In the genomic region with DNA sequence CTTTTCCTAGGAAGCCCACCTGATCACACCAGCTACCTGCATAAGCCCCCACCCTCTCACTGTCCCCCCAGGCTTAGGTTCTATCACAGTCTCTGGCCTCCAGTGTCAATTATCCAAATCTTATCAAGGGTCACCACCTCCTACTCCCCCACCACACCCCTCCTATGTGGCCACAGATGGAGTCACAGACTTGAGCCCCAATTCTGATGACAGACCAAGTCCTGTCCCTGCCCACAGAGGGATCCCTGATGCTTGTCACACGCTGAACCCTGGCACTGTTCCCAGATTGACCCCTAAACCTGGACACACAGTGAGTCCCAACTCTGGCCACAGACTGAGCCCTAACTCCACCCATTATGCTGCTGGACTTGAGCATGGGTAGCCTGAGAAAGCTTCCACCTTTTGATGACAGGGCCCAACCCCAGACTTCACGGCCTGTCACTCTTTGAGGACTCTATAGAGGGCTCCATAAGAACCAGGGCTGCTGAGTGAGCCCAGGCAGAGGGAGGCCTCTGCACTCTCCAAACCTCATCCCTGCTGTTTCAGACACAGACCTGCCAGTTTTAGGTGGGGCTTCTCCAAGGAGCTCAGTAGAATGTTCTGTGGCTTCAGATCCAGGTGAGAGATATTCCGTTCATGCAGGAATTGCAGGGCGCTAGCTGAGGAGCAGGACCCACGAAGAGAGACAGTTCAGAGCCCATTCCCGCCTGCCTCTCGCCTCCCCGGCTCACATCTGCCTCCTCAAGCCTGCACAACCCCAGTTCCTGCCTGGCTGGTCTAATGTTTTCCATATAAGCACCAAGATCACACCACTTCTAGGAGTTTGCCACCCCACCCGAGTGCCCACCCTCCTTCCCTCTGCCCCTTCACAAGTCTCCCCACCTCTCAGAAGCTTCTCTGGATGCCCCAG, we compare ENCODE assay signal across 3 cellular contexts.
A peak's percentile ranks its signal among the peaks of the same experiment; 100 is the strongest.
TF ChIP-seq lines count a peak whose summit lies in the region.

No MANE protein-coding gene starts in this region.

TF ChIP-seq in SK-N-SH, 30 proteins besides CTCF, POLR2A, EP300 and RAD21:
- no peak for TF ChIP-seq MXI1 (IDR thresholded peaks at IDR 0.05; ENCODE audit: low read depth, low read length)
- no peak for TF ChIP-seq GABPA (IDR thresholded peaks at IDR 0.05; ENCODE audit: low read depth)
- no peak for TF ChIP-seq CHD2 (IDR thresholded peaks at IDR 0.05; ENCODE audit: low read length, partially characterized antibody)
- no peak for TF ChIP-seq RFX5 (IDR thresholded peaks at IDR 0.05; ENCODE audit: low read length)
- TF ChIP-seq TAF1 (IDR thresholded peaks at IDR 0.05; ENCODE audit: borderline replicate concordance, low read depth, low read length): no peak
- TF ChIP-seq SMC3 (IDR thresholded peaks at IDR 0.05; ENCODE audit: low read depth, low read length): no peak
- TF ChIP-seq EZH2phosphoT487 (IDR thresholded peaks at IDR 0.05; ENCODE audit: borderline replicate concordance, low read depth): no peak
- no peak for TF ChIP-seq NFIC (IDR thresholded peaks at IDR 0.05; ENCODE audit: borderline replicate concordance)
- no peak for TF ChIP-seq JUND (IDR thresholded peaks at IDR 0.05)
- TF ChIP-seq, protein P1, sequence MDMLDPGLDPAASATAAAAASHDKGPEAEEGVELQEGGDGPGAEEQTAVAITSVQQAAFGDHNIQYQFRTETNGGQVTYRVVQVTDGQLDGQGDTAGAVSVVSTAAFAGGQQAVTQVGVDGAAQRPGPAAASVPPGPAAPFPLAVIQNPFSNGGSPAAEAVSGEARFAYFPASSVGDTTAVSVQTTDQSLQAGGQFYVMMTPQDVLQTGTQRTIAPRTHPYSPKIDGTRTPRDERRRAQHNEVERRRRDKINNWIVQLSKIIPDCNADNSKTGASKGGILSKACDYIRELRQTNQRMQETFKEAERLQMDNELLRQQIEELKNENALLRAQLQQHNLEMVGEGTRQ (IDR thresholded peaks at IDR 0.05; ENCODE audit: borderline replicate concordance, low read depth, low read length): no peak
- no peak for TF ChIP-seq TCF12 (IDR thresholded peaks at IDR 0.05)
- TF ChIP-seq FOSL2 (IDR thresholded peaks at IDR 0.05; ENCODE audit: borderline replicate concordance, low read depth): no peak
- no peak for TF ChIP-seq RXRA (IDR thresholded peaks at IDR 0.05; ENCODE audit: borderline replicate concordance, low read depth)
- TF ChIP-seq, protein P2, sequence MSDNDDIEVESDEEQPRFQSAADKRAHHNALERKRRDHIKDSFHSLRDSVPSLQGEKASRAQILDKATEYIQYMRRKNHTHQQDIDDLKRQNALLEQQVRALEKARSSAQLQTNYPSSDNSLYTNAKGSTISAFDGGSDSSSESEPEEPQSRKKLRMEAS (IDR thresholded peaks at IDR 0.05; ENCODE audit: low read depth): no peak

TF ChIP-seq in SK-N-SH treated with all-trans-retinoic acid at 6 μM for 48 hours, 23 proteins besides CTCF, POLR2A, EP300 and RAD21:
- no peak for TF ChIP-seq CSDC2 (CRISPR knock-in tag; IDR thresholded peaks at IDR 0.05)
- no peak for TF ChIP-seq PPARA (CRISPR knock-in tag; IDR thresholded peaks at IDR 0.05; ENCODE audit: borderline replicate concordance)

TF ChIP-seq in GM12878, 131 proteins besides CTCF, POLR2A, EP300 and RAD21:
- TF ChIP-seq, protein P3, sequence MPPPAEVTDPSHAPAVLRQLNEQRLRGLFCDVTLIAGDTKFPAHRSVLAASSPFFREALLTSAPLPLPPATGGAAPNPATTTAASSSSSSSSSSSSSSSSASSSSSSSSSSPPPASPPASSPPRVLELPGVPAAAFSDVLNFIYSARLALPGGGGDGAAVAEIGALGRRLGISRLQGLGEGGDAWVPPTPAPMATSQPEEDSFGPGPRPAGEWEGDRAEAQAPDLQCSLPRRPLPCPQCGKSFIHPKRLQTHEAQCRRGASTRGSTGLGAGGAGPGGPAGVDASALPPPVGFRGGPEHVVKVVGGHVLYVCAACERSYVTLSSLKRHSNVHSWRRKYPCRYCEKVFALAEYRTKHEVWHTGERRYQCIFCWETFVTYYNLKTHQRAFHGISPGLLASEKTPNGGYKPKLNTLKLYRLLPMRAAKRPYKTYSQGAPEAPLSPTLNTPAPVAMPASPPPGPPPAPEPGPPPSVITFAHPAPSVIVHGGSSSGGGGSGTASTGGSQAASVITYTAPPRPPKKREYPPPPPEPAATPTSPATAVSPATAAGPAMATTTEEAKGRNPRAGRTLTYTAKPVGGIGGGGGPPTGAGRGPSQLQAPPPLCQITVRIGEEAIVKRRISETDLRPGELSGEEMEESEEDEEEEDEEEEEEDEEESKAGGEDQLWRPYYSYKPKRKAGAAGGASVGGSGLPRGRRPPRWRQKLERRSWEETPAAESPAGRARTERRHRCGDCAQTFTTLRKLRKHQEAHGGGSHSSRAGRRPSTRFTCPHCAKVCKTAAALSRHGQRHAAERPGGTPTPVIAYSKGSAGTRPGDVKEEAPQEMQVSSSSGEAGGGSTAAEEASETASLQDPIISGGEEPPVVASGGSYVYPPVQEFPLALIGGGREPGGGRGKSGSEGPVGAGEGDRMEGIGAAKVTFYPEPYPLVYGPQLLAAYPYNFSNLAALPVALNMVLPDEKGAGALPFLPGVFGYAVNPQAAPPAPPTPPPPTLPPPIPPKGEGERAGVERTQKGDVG (CRISPR knock-in tag; IDR thresholded peaks at IDR 0.05): no peak
- TF ChIP-seq, protein P4, sequence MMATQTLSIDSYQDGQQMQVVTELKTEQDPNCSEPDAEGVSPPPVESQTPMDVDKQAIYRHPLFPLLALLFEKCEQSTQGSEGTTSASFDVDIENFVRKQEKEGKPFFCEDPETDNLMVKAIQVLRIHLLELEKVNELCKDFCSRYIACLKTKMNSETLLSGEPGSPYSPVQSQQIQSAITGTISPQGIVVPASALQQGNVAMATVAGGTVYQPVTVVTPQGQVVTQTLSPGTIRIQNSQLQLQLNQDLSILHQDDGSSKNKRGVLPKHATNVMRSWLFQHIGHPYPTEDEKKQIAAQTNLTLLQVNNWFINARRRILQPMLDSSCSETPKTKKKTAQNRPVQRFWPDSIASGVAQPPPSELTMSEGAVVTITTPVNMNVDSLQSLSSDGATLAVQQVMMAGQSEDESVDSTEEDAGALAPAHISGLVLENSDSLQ (IDR thresholded peaks at IDR 0.05): peak; percentile 56; the same call in 1 of the 2 replicates
- TF ChIP-seq SRF (IDR thresholded peaks at IDR 0.05; ENCODE audit: low read depth in 2 of 2, low read length in 2 of 2) (no peak), BHLHE40 (IDR thresholded peaks at IDR 0.05; ENCODE audit: borderline replicate concordance in 1 of 2, low read depth in 2 of 2, low read length in 1 of 2) (no peak), POU2F2 (IDR thresholded peaks at IDR 0.05; ENCODE audit: borderline replicate concordance, low read depth, low read length) (no peak)
TF ChIP-seq in GM12878: peak in this region for 1.
